In genomic region chr22:30421695-30422480, GRCh38 we compare ENCODE assay signal across 8 cellular contexts. TPM values are rescaled to one million over a fixed set of nuclear protein-coding genes. Genes with fewer than 3 reads are reported as not detected.
DNase-seq lines count a peak whose midpoint lies in the region; ATAC-seq and TF ChIP-seq lines count a peak whose summit lies in the region.

No MANE protein-coding gene starts in this region.

- H3K4me1 ChIP-seq in suprapubic skin = peaks cover 67% of the 10 kb centered on the region

- peak overlapping the region; percentile 99 for H3K27ac Mint-ChIP-seq in activated CD4-positive, alpha-beta T cell treated with anti-CD3 and anti-CD28 coated beads, Interleukin-2, amount 10 ng/mL, durations not matched to agents 24 days and 14 days
- peak overlapping the region; percentile 93 for H3K27ac Mint-ChIP-seq in activated naive CD8-positive, alpha-beta T cell

- TF ChIP-seq CTCF in suprapubic skin (IDR thresholded peaks at IDR 0.05) = no peak

- H3K4me3 Mint-ChIP-seq in activated CD4-positive, alpha-beta T cell treated with anti-CD3 and anti-CD28 coated beads, Interleukin-2, amount 10 ng/mL, durations not matched to agents 24 days and 14 days = peak overlapping the region; percentile 99
- peak overlapping the region; percentile 97 for H3K4me3 Mint-ChIP-seq in activated naive CD8-positive, alpha-beta T cell

- no peak for DNase-seq in activated CD4-positive, alpha-beta T cell treated with anti-CD3 and anti-CD28 coated beads, Interleukin-2, amount 10 ng/mL, durations not matched to agents 24 days and 14 days
- DNase-seq in activated CD4-positive, alpha-beta T cell treated with anti-CD3 and anti-CD28 coated beads, Interleukin-2, amount 50 U/mL, for 1 hour = no peak
- DNase-seq in suprapubic skin (ENCODE audit: low spot score in 2 of 2) (no peak), SIG-M5 treated with dmso at 0.1 percent for 504 hours (lab: John Stamatoyannopoulos, UW; ENCODE audit: unreplicated experiment) (no peak)

- H3K36me3 Mint-ChIP-seq in activated CD4-positive, alpha-beta T cell treated with anti-CD3 and anti-CD28 coated beads, Interleukin-2, amount 10 ng/mL, durations not matched to agents 24 days and 14 days (ENCODE audit: low read depth) = peaks cover 62% of the 10 kb centered on the region
- H3K36me3 Mint-ChIP-seq in activated naive CD8-positive, alpha-beta T cell = peaks cover 2% of the 10 kb centered on the region

- no peaks in the 10 kb centered on the region for H3K27me3 ChIP-seq in layer of hippocampus (ENCODE audit: control insufficient read depth, insufficient read depth, low read length)
- no peaks in the 10 kb centered on the region for H3K27me3 ChIP-seq in suprapubic skin

- H3K9me3 Mint-ChIP-seq in activated CD4-positive, alpha-beta T cell treated with anti-CD3 and anti-CD28 coated beads, Interleukin-2, amount 10 ng/mL, durations not matched to agents 24 days and 14 days = no peaks in the 10 kb centered on the region
- H3K9me3 Mint-ChIP-seq in activated naive CD8-positive, alpha-beta T cell (ENCODE audit: low read depth) = no peaks in the 10 kb centered on the region

- no peaks in the 10 kb centered on the region for H3K9me3 ChIP-seq in suprapubic skin

- TF ChIP-seq POLR2A in suprapubic skin (IDR thresholded peaks at IDR 0.05) = no peak

- 76% methylated on average over 8 of the region's 8 CpGs for WGBS in suprapubic skin

- H3K4me3 ChIP-seq in suprapubic skin = peak overlapping the region; percentile 66

- peaks cover 18% of the 10 kb centered on the region for H3K36me3 ChIP-seq in suprapubic skin

- intact Hi-C loops in activated CD4-positive, alpha-beta T cell treated with anti-CD3 and anti-CD28 coated beads, Interleukin-2, amount 10 ng/mL, durations not matched to agents 24 days and 14 days (cut with micrococcal nuclease) = loop anchor here (5.0 to 10.0 kb wide), 5 partner anchors 227 to 1073 kb away; partner anchors contain the start of genes MORC2, NF2, SFI1 and TUG1

- H3K27ac ChIP-seq in layer of hippocampus (ENCODE audit: low read depth, low read length) (peak overlapping the region; percentile 95), suprapubic skin (peak overlapping the region; percentile 99)

- TF ChIP-seq EP300 in suprapubic skin (IDR thresholded peaks at IDR 0.05) = no peak

- H3K4me1 Mint-ChIP-seq in activated CD4-positive, alpha-beta T cell treated with anti-CD3 and anti-CD28 coated beads, Interleukin-2, amount 10 ng/mL, durations not matched to agents 24 days and 14 days = peaks cover 54% of the 10 kb centered on the region
- H3K4me1 Mint-ChIP-seq in activated naive CD8-positive, alpha-beta T cell (ENCODE audit: low read depth) = peaks cover 58% of the 10 kb centered on the region

- ATAC-seq in HG02759 (IDR thresholded peaks at IDR 0.05; ENCODE audit: unreplicated experiment) (no peak), GM21526 (IDR thresholded peaks at IDR 0.05; ENCODE audit: low FRiP score, unreplicated experiment) (no peak)

- H3K27me3 Mint-ChIP-seq in activated CD4-positive, alpha-beta T cell treated with anti-CD3 and anti-CD28 coated beads, Interleukin-2, amount 10 ng/mL, durations not matched to agents 24 days and 14 days = no peaks in the 10 kb centered on the region
- no peaks in the 10 kb centered on the region for H3K27me3 Mint-ChIP-seq in activated naive CD8-positive, alpha-beta T cell

RNA-seq across cellular contexts. Expression of gene MTFP1, which starts 3.7 kb away (rescaled TPM):
- 79.3 and 80.5 TPM in 2 replicates for total RNA-seq in activated CD4-positive, alpha-beta T cell treated with anti-CD3 and anti-CD28 coated beads, Interleukin-2, amount 10 ng/mL, durations not matched to agents 24 days and 14 days
- total RNA-seq in suprapubic skin = 10 to 100 TPM in 1 of 4 donors, 1 to 10 TPM in 3; 2.5 to 13.7 (median 3.5) TPM

RNA-seq across cellular contexts. Expression of gene SEC14L2, which starts 25.1 kb away (rescaled TPM):
- total RNA-seq in activated CD4-positive, alpha-beta T cell treated with anti-CD3 and anti-CD28 coated beads, Interleukin-2, amount 10 ng/mL, durations not matched to agents 24 days and 14 days = 25.1 and 26.7 TPM in 2 replicates
- 10 to 100 TPM in 3 of 4 donors, 1 to 10 TPM in 1; 8.9 to 19.9 (median 13.5) TPM for total RNA-seq in suprapubic skin

RNA-seq across cellular contexts. Expression of gene RNF215, which starts 34.7 kb away (rescaled TPM):
- total RNA-seq in activated CD4-positive, alpha-beta T cell treated with anti-CD3 and anti-CD28 coated beads, Interleukin-2, amount 10 ng/mL, durations not matched to agents 24 days and 14 days = 10.4 and 15.2 TPM in 2 replicates
- total RNA-seq in suprapubic skin = 10 to 100 TPM in 2 of 4 donors, 1 to 10 TPM in 2; 6.3 to 15.5 (median 10.2) TPM

RNA-seq across cellular contexts. Expression of gene SEC14L3, which starts 49.9 kb away (rescaled TPM):
- total RNA-seq in activated CD4-positive, alpha-beta T cell treated with anti-CD3 and anti-CD28 coated beads, Interleukin-2, amount 10 ng/mL, durations not matched to agents 24 days and 14 days = not detected in 2 replicates
- total RNA-seq in suprapubic skin = not detected
